In the genomic region with DNA sequence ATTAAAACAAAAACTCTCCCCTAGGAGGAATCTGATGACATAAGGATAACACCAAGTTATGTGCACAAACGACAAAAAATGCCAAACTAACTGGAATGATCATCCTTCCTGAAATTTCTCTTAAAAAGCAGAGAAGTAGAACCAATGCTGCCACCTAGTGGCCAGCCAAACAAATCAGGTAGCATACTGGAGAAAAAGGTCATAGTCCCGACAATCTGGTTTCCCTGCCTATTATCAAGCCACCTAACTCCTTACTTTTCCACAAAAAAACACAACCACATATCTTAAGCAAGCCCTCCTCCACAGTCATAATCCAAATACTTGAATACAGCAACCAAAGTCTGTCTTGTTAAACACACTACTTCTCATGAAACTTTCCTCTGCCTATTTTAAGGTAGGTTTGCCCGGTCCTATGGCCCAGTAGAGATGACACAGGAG, we compare ENCODE assay signal across 8 cellular contexts. TPM values are rescaled to one million over a fixed set of nuclear protein-coding genes. Genes with fewer than 3 reads are reported as not detected.
DNase-seq lines count a peak whose midpoint lies in the region; ATAC-seq, FAIRE-seq and TF ChIP-seq lines count a peak whose summit lies in the region.

No MANE protein-coding gene starts in this region.

- no peaks in the 10 kb centered on the region for H3K27me3 ChIP-seq in mesendoderm (ENCODE audit: insufficient read depth, low read length, poor library complexity)

- no peaks in the 10 kb centered on the region for H3K36me3 ChIP-seq in mesendoderm (ENCODE audit: control insufficient read depth, insufficient read depth, low read length)

- no peaks in the 10 kb centered on the region for H3K79me2 ChIP-seq in mesendoderm (ENCODE audit: control insufficient read depth, insufficient read depth, low read length)

- POLR2A ChIA-PET in AG04449 (lab: Yijun Ruan, JAX): no interaction called here
- POLR2A ChIA-PET in activated CD4-positive, alpha-beta T cell treated with anti-CD3 and anti-CD28 coated beads, Interleukin-2, amount 10 ng/mL, durations not matched to agents 7 days and 5 days (lab: Charles Lee): no interaction called here

- H3K79me1 ChIP-seq in mesendoderm (ENCODE audit: low read length): peaks cover 1% of the 10 kb centered on the region

- H3K4me3 ChIP-seq in AG04449 (ENCODE audit: low read depth, low read length) (no peak overlapping the region), mesendoderm (ENCODE audit: low read length) (no peak overlapping the region)

- H3K9ac ChIP-seq in mesendoderm (ENCODE audit: low read length): no peak overlapping the region

- no CpG with 5 or more reads among the region's 3 CpGs for WGBS in mesendoderm (ENCODE audit: extremely low coverage, insufficient coverage, low lambda C conversion rate)

- no peak overlapping the region for H3K18ac ChIP-seq in mesendoderm (ENCODE audit: low read length)

- no peaks in the 10 kb centered on the region for H3K9me3 Mint-ChIP-seq in activated CD4-positive, alpha-beta T cell treated with anti-CD3 and anti-CD28 coated beads, Interleukin-2, amount 10 ng/mL, durations not matched to agents 7 days and 5 days
- no peaks in the 10 kb centered on the region for H3K9me3 Mint-ChIP-seq in stimulated activated naive B cell treated with anti-CD40 and anti-IgM and Interleukin-4, amounts not matched to agents 10 μg/mL and 1 μg/mL and 100 μg/mL, for 72 hours

- H2AK5ac ChIP-seq in mesendoderm (ENCODE audit: low read length): no peak overlapping the region

- no peaks in the 10 kb centered on the region for H3K27me3 Mint-ChIP-seq in activated CD4-positive, alpha-beta T cell treated with anti-CD3 and anti-CD28 coated beads, Interleukin-2, amount 10 ng/mL, durations not matched to agents 7 days and 5 days
- no peaks in the 10 kb centered on the region for H3K27me3 Mint-ChIP-seq in stimulated activated naive B cell treated with anti-CD40 and anti-IgM and Interleukin-4, amounts not matched to agents 10 μg/mL and 1 μg/mL and 100 μg/mL, for 72 hours

- H4K8ac ChIP-seq in mesendoderm (ENCODE audit: low read depth, low read length): no peak overlapping the region

- CTCF ChIA-PET in AG04449 (lab: Yijun Ruan, JAX): interaction anchor here (0.8 to 4.7 kb wide), 9 partner anchors 11 to 172 kb away, joined by 3 to 35 read pairs (median 5); partner anchors contain the start of gene UNC5CL
- CTCF ChIA-PET in activated CD4-positive, alpha-beta T cell treated with anti-CD3 and anti-CD28 coated beads, Interleukin-2, amount 10 ng/mL, durations not matched to agents 7 days and 5 days (lab: Charles Lee): no interaction called here

- no peak overlapping the region for H3K23ac ChIP-seq in mesendoderm (ENCODE audit: low read length)

- no peak overlapping the region for H2BK5ac ChIP-seq in mesendoderm (ENCODE audit: low read length)

- peak; percentile 91 for FAIRE-seq in GM19239 (lab: Jason Lieb, UNC)

- no peak overlapping the region for H3K27ac Mint-ChIP-seq in activated CD4-positive, alpha-beta T cell treated with anti-CD3 and anti-CD28 coated beads, Interleukin-2, amount 10 ng/mL, durations not matched to agents 7 days and 5 days
- H3K27ac Mint-ChIP-seq in stimulated activated naive B cell treated with anti-CD40 and anti-IgM and Interleukin-4, amounts not matched to agents 10 μg/mL and 1 μg/mL and 100 μg/mL, for 72 hours: no peak overlapping the region

- H3K4me1 ChIP-seq in mesendoderm (ENCODE audit: control insufficient read depth, low read depth, low read length): no peaks in the 10 kb centered on the region

- no peak overlapping the region for H3K4me2 ChIP-seq in mesendoderm (ENCODE audit: low read length)

- ATAC-seq in stimulated activated naive B cell treated with anti-CD40 and anti-IgM and Interleukin-4, amounts not matched to agents 10 μg/mL and 1 μg/mL and 100 μg/mL, for 72 hours (replicated peaks): no peak

- no peak overlapping the region for H3K27ac ChIP-seq in mesendoderm (ENCODE audit: low read depth, low read length)

- H2BK15ac ChIP-seq in mesendoderm (replicated peaks; ENCODE audit: low read depth): no peak overlapping the region

- H3K56ac ChIP-seq in mesendoderm (ENCODE audit: low read length): no peak overlapping the region

- DNase-seq in AG04449 (ENCODE audit: low read depth, low spot score) (peak; percentile 57), GM19239 (ENCODE audit: insufficient read length, low spot score) (no peak), NCI-H460 (ENCODE audit: extremely low read depth, low read depth) (peak; percentile 58), mesendoderm (peak; percentile 82)
- DNase-seq in activated CD4-positive, alpha-beta T cell treated with anti-CD3 and anti-CD28 coated beads, Interleukin-2, amount 10 ng/mL, durations not matched to agents 7 days and 5 days: peak; percentile 74
- peak; percentile 64 for DNase-seq in effector CD4-positive, alpha-beta T cell
- DNase-seq in stimulated activated CD8-positive, alpha-beta memory T cell treated with anti-CD3 and anti-CD28 coated beads, Interleukin-4, amount 100 ng/mL, for 1 hour (ENCODE audit: low read depth in 2 of 2, low spot score in 1 of 2): peak; percentile 13 to 41
- DNase-seq in stimulated activated naive B cell treated with anti-CD40 and anti-IgM and Interleukin-4, amounts not matched to agents 10 μg/mL and 1 μg/mL and 100 μg/mL, for 72 hours: no peak

- H3K4me3 Mint-ChIP-seq in activated CD4-positive, alpha-beta T cell treated with anti-CD3 and anti-CD28 coated beads, Interleukin-2, amount 10 ng/mL, durations not matched to agents 7 days and 5 days: no peak overlapping the region
- H3K4me3 Mint-ChIP-seq in stimulated activated naive B cell treated with anti-CD40 and anti-IgM and Interleukin-4, amounts not matched to agents 10 μg/mL and 1 μg/mL and 100 μg/mL, for 72 hours: no peak overlapping the region

- H2BK120ac ChIP-seq in mesendoderm (ENCODE audit: low read depth, low read length): no peak overlapping the region

- no peak overlapping the region for H4K5ac ChIP-seq in mesendoderm (ENCODE audit: low read length)

- peaks cover 66% of the 10 kb centered on the region for H3K4me1 Mint-ChIP-seq in activated CD4-positive, alpha-beta T cell treated with anti-CD3 and anti-CD28 coated beads, Interleukin-2, amount 10 ng/mL, durations not matched to agents 7 days and 5 days
- H3K4me1 Mint-ChIP-seq in stimulated activated naive B cell treated with anti-CD40 and anti-IgM and Interleukin-4, amounts not matched to agents 10 μg/mL and 1 μg/mL and 100 μg/mL, for 72 hours: peaks cover 8 to 20% of the 10 kb centered on the region in 2 donors

- no peak overlapping the region for H3K4ac ChIP-seq in mesendoderm (ENCODE audit: low read depth, low read length)

- H3K36me3 Mint-ChIP-seq in activated CD4-positive, alpha-beta T cell treated with anti-CD3 and anti-CD28 coated beads, Interleukin-2, amount 10 ng/mL, durations not matched to agents 7 days and 5 days (ENCODE audit: low read depth): peaks cover 56% of the 10 kb centered on the region
- H3K36me3 Mint-ChIP-seq in stimulated activated naive B cell treated with anti-CD40 and anti-IgM and Interleukin-4, amounts not matched to agents 10 μg/mL and 1 μg/mL and 100 μg/mL, for 72 hours: peaks cover 24 to 29% of the 10 kb centered on the region in 2 donors

- TF ChIP-seq CTCF in AG04449 (IDR thresholded peaks at IDR 0.05; ENCODE audit: insufficient read depth, low read length, missing control alignments): peak; percentile 58

RNA-seq across cellular contexts. Expression of gene OARD1, which starts 5.3 kb away (rescaled TPM):
- 17.1 and 22.6 TPM in 2 replicates for total RNA-seq in NCI-H460 (2014; rRNA removed; shearing (Covaris generic))
- 6.9 and 10.4 TPM in 2 replicates for polyA plus RNA-seq in NCI-H460 (2014; cell fraction: nucleus; rRNA removed)
- 10 to 100 TPM; 28.4 to 32.2 TPM for total RNA-seq in activated CD4-positive, alpha-beta T cell treated with anti-CD3 and anti-CD28 coated beads, Interleukin-2, amount 10 ng/mL, durations not matched to agents 7 days and 5 days
- 33.0 TPM for polyA plus RNA-seq in mesendoderm (2013, experiment 1 of 2)
- 33.7 TPM for polyA plus RNA-seq in mesendoderm (2013, experiment 2 of 2)

RNA-seq across cellular contexts. Expression of gene NFYA, which starts 5.9 kb away (rescaled TPM):
- 11.8 and 13.6 TPM in 2 replicates for total RNA-seq in NCI-H460 (2014; rRNA removed; shearing (Covaris generic))
- polyA plus RNA-seq in NCI-H460 (2014; cell fraction: nucleus; rRNA removed): 13.6 and 17.5 TPM in 2 replicates
- total RNA-seq in activated CD4-positive, alpha-beta T cell treated with anti-CD3 and anti-CD28 coated beads, Interleukin-2, amount 10 ng/mL, durations not matched to agents 7 days and 5 days: 10 to 100 TPM; 33.8 to 36.9 TPM
- polyA plus RNA-seq in mesendoderm (2013, experiment 1 of 2): 17.2 TPM
- polyA plus RNA-seq in mesendoderm (2013, experiment 2 of 2): 17.8 TPM

RNA-seq across cellular contexts. Expression of gene APOBEC2, which starts 13.9 kb away (rescaled TPM):
- not detected in 2 replicates for total RNA-seq in NCI-H460 (2014; rRNA removed; shearing (Covaris generic))
- polyA plus RNA-seq in NCI-H460 (2014; cell fraction: nucleus; rRNA removed): not detected in 2 replicates
- total RNA-seq in activated CD4-positive, alpha-beta T cell treated with anti-CD3 and anti-CD28 coated beads, Interleukin-2, amount 10 ng/mL, durations not matched to agents 7 days and 5 days: not detected
- polyA plus RNA-seq in mesendoderm (2013, experiment 1 of 2): not detected
- polyA plus RNA-seq in mesendoderm (2013, experiment 2 of 2): not detected

RNA-seq across cellular contexts. Expression of gene TSPO2, which starts 24.6 kb away (rescaled TPM):
- not detected in 2 replicates for total RNA-seq in NCI-H460 (2014; rRNA removed; shearing (Covaris generic))
- polyA plus RNA-seq in NCI-H460 (2014; cell fraction: nucleus; rRNA removed): not detected in 2 replicates
- not detected for total RNA-seq in activated CD4-positive, alpha-beta T cell treated with anti-CD3 and anti-CD28 coated beads, Interleukin-2, amount 10 ng/mL, durations not matched to agents 7 days and 5 days
- not detected for polyA plus RNA-seq in mesendoderm (2013, experiment 1 of 2)
- polyA plus RNA-seq in mesendoderm (2013, experiment 2 of 2): not detected

RNA-seq across cellular contexts. Expression of gene UNC5CL, which starts 27.9 kb away (rescaled TPM):
- 0.10 TPM in 1 of 2 replicates, not detected in the other for total RNA-seq in NCI-H460 (2014; rRNA removed; shearing (Covaris generic))
- polyA plus RNA-seq in NCI-H460 (2014; cell fraction: nucleus; rRNA removed): 0.43 and 0.58 TPM in 2 replicates
- total RNA-seq in activated CD4-positive, alpha-beta T cell treated with anti-CD3 and anti-CD28 coated beads, Interleukin-2, amount 10 ng/mL, durations not matched to agents 7 days and 5 days: 1 to 10 TPM; 1.1 to 1.6 TPM
- 0.53 TPM for polyA plus RNA-seq in mesendoderm (2013, experiment 1 of 2)
- 0.42 TPM for polyA plus RNA-seq in mesendoderm (2013, experiment 2 of 2)

Comparison
In these comparisons a context has a peak if more than half of its experiments do, and no peak if none do; other contexts are left out.
1. DNase-seq: peak in AG04449 (single experiment), NCI-H460 (single experiment), activated CD4-positive, alpha-beta T cell treated with anti-CD3 and anti-CD28 coated beads, Interleukin-2, amount 10 ng/mL, durations not matched to agents 7 days and 5 days (single experiment), effector CD4-positive, alpha-beta T cell (single experiment), mesendoderm (single experiment) and stimulated activated CD8-positive, alpha-beta memory T cell treated with anti-CD3 and anti-CD28 coated beads, Interleukin-4, amount 100 ng/mL, for 1 hour (2 of 2); none in GM19239 (single experiment) and stimulated activated naive B cell treated with anti-CD40 and anti-IgM and Interleukin-4, amounts not matched to agents 10 μg/mL and 1 μg/mL and 100 μg/mL, for 72 hours (single experiment).